Comparison of ENCODE assay signal across 26 cellular contexts in genomic region chr1:210057593-210057992, GRCh38.
"Had no signal": no experiment of that assay in that cellular context is flagged by ENCODE, and none has a peak within 500 bp of the region (broad histone marks: within the 10 kb centered on the region; RNA-seq: fewer than 3 reads in every experiment).

No MANE protein-coding gene starts in this region.

- H3K36me3 ChIP-seq: stomach, suprapubic skin, thoracic aorta, thyroid gland, tibial artery, tibial nerve, transverse colon, upper lobe of left lung, upper lobe of right lung, uterus, vagina had no signal

- H3K27me3 ChIP-seq: stomach, suprapubic skin, testis, thyroid gland, tibial artery, tibial nerve, transverse colon, upper lobe of left lung, upper lobe of right lung, uterus, vagina had no signal

- H3K4me1 ChIP-seq: stomach, suprapubic skin, testis, thyroid gland, tibial artery, tibial nerve, transverse colon, upper lobe of left lung, upper lobe of right lung, uterus, vagina had no signal

- H3K4me3 ChIP-seq: stomach, suprapubic skin, testis, thoracic aorta, thyroid gland, tibial artery, tibial nerve, transverse colon, upper lobe of left lung, upper lobe of right lung, uterus, vagina had no signal

- ATAC-seq: stimulated activated effector memory CD8-positive, alpha-beta T cell treated with anti-CD3 and anti-CD28 coated beads, Interleukin-12 subunit alpha, Interleukin-12 subunit beta, amount 100 ng/mL, for 72 hours; stimulated activated memory B cell treated with anti-CD40 and anti-IgM and Interleukin-4, amounts not matched to agents 10 μg/mL and 1 μg/mL and 100 μg/mL, for 72 hours; stimulated activated naive B cell treated with anti-CD40 and anti-IgM and Interleukin-4, amounts not matched to agents 10 μg/mL and 1 μg/mL and 100 μg/mL, for 72 hours; stimulated activated naive CD8-positive, alpha-beta T cell treated with anti-CD3 and anti-CD28 coated beads, Interleukin-15, amount 100 ng/mL, for 72 hours; upper lobe of right lung had no signal

- H3K9me3 ChIP-seq: stomach, suprapubic skin, testis, thoracic aorta, thyroid gland, tibial artery, tibial nerve, transverse colon, upper lobe of left lung, upper lobe of right lung, uterus, vagina had no signal

- FAIRE-seq: urothelium cell line had no signal

- DNase-seq: stimulated activated CD4-positive, alpha-beta T cell treated with anti-CD3 and anti-CD28 coated beads, Interleukin-2, amount 100 ng/mL, for 48 hours; stimulated activated CD4-positive, alpha-beta T cell treated with anti-CD3 and anti-CD28 coated beads, Interleukin-4, amount 100 ng/mL, for 1 hour; stimulated activated CD4-positive, alpha-beta T cell treated with anti-CD3 and anti-CD28 coated beads, Interleukin-4, amount 100 ng/mL, for 24 hours; stimulated activated CD4-positive, alpha-beta T cell treated with anti-CD3 and anti-CD28 coated beads, Interleukin-4, amount 100 ng/mL, for 4 hours; stimulated activated CD8-positive, alpha-beta memory T cell treated with anti-CD3 and anti-CD28 coated beads, Interleukin-4, amount 100 ng/mL, for 48 hours; stimulated activated naive B cell treated with anti-CD40 and anti-IgM and Interleukin-4, amounts not matched to agents 10 μg/mL and 1 μg/mL and 100 μg/mL, for 72 hours; stimulated activated naive CD4-positive, alpha-beta T cell; stimulated activated naive CD4-positive, alpha-beta T cell treated with Interleukin-2 at 50 U/mL for 16 hours; stimulated activated naive CD8-positive, alpha-beta T cell treated with anti-CD3 and anti-CD28 coated beads, Interleukin-15, amount 100 ng/mL, for 72 hours; stomach; substantia nigra; testis; thyroid gland; tibial artery; transverse colon; trophoblast cell; upper lobe of left lung; upper lobe of right lung; uterus had no signal

- H3K27ac ChIP-seq: stomach, suprapubic skin, testis, thoracic aorta, thyroid gland, tibial artery, tibial nerve, transverse colon, upper lobe of left lung, upper lobe of right lung, uterus, vagina had no signal
